9 cellular contexts compared by ENCODE assay signal in the genomic region with DNA sequence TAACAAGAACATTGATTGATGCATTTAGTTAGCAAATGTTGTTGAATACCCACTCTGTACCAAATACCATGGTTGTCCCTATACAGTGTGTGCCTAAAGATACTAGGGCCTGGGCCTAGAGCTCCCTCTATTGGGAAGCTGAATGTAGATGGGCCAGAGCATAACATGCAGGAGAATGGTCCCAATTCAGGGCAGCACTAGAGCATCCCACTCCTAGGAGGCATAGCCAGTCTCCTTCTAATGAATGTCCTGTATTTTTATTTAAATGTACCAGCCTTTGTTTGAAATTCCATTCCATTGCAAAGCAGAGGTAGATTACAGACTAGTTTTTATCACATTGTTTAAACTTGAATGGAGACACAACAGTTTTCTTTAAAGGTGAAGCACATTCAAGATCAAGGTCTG.
DNase-seq lines count a peak whose midpoint lies in the region; ATAC-seq and TF ChIP-seq lines count a peak whose summit lies in the region.
"Had no signal": no experiment of that assay in that cellular context is flagged by ENCODE, and none has a peak within 500 bp of the region (broad histone marks: within the 10 kb centered on the region; RNA-seq: fewer than 3 reads in every experiment).

No MANE protein-coding gene starts in this region.

- H3K9me2 ChIP-seq in PC-3 (replicated peaks; ENCODE audit: low read length): no peaks in the 10 kb centered on the region

- H3K9ac ChIP-seq in PC-3 (ENCODE audit: low read length): no peak overlapping the region
- H3K9ac ChIP-seq: BLaER1 had no signal

- H3K27ac ChIP-seq in PC-3 (ENCODE audit: low read length) (no peak overlapping the region), body of pancreas (no peak overlapping the region)
- H3K27ac ChIP-seq: BLaER1 had no signal

- no TSS peak for BruUV-seq in PC-3 (replicated peaks; lab: Mats Ljungman, UMichigan)

- TF ChIP-seq POLR2A in body of pancreas (IDR thresholded peaks at IDR 0.05): no peak

- H2AFZ ChIP-seq in PC-3 (ENCODE audit: low read length): no peak overlapping the region

- ATAC-seq in GM21423 (IDR thresholded peaks at IDR 0.05; ENCODE audit: unreplicated experiment) (peak; percentile 93), HG03571 (IDR thresholded peaks at IDR 0.05; ENCODE audit: unreplicated experiment) (peak; percentile 83), PC-3 (peak; percentile 72), body of pancreas (peak; percentile 50)

- TF ChIP-seq CTCF in PC-3 (conservative IDR thresholded peaks at IDR 0.05; ENCODE audit: low read depth, low read length) (peak; percentile 95), body of pancreas (IDR thresholded peaks at IDR 0.05) (peak in 6 of 7 experiments; percentile 25 to 49 (median 38))

- CTCF ChIA-PET in PC-3 (lab: Charles Lee): interaction anchor here (0.6 to 1.6 kb wide), 4 partner anchors 48 to 193 kb away, joined by 3 to 6 read pairs (median 4); no protein-coding TSS in a partner anchor

- H3K4me2 ChIP-seq in PC-3 (ENCODE audit: low read length): no peak overlapping the region
- H3K4me2 ChIP-seq: BLaER1 had no signal

- H3K4me1 ChIP-seq in PC-3 (ENCODE audit: insufficient read depth, low read length) (peaks cover 30% of the 10 kb centered on the region), body of pancreas (no peaks in the 10 kb centered on the region)
- H3K4me1 ChIP-seq: BLaER1 had no signal

- no peaks in the 10 kb centered on the region for H3K27me3 ChIP-seq in PC-3 (ENCODE audit: low read length)
- H3K27me3 ChIP-seq in body of pancreas: no peaks in the 10 kb centered on the region
- H3K27me3 ChIP-seq: BLaER1 had no signal

- no peaks in the 10 kb centered on the region for H4K20me1 ChIP-seq in PC-3 (ENCODE audit: low read length)
- H4K20me1 ChIP-seq: BLaER1 had no signal

- peak; percentile 12 for DNase-seq in NCI-H2107 treated with DMSO at 0.1 percent for 48 hours (lab: John Stamatoyannopoulos, UW; ENCODE audit: unreplicated experiment)
- no peak for DNase-seq in NCI-H2107 (lab: John Stamatoyannopoulos, UW)
- DNase-seq in PC-3: peak; percentile 78
- peak in 3 of 4 donors; percentile 25 to 40 (median 34) for DNase-seq in body of pancreas
- peak; percentile 80 for DNase-seq in islet precursor cell
- DNase-seq in stimulated activated CD4-positive, alpha-beta T cell treated with anti-CD3 and anti-CD28 coated beads, Interleukin-4, amount 100 ng/mL, for 24 hours: peak; percentile 29

- H3K9me3 ChIP-seq in PC-3 (ENCODE audit: low read length) (no peaks in the 10 kb centered on the region), body of pancreas (no peaks in the 10 kb centered on the region)
- H3K9me3 ChIP-seq: BLaER1 had no signal

- POLR2A ChIA-PET in PC-3 (lab: Charles Lee; ENCODE audit: unreplicated experiment): no interaction called here

- H3K79me2 ChIP-seq in PC-3 (ENCODE audit: low read length): no peaks in the 10 kb centered on the region

- intact Hi-C loops in PC-3 (cut with micrococcal nuclease): loop anchor here (1.0 kb wide), 1 partner anchor 155 kb away; no protein-coding TSS in a partner anchor
- intact Hi-C loops in body of pancreas (cut with DNase I): no loop called here

- H3K36me3 ChIP-seq in PC-3 (ENCODE audit: low read depth, low read length) (peaks cover 22% of the 10 kb centered on the region), body of pancreas (replicated peaks in 1 of 2; ENCODE audit: insufficient read depth in 1 of 2, low read depth in 2 of 2) (no peaks in the 10 kb centered on the region)

- H3K4me3 ChIP-seq in PC-3 (ENCODE audit: low read length) (no peak overlapping the region), body of pancreas (no peak overlapping the region)
- H3K4me3 ChIP-seq: BLaER1 had no signal

- no peaks in the 10 kb centered on the region for H3F3A ChIP-seq in PC-3 (ENCODE audit: low read length, unreplicated experiment)
